ENCODE assay signal across 13 cellular contexts in genomic region chr1:212545941-212546638, GRCh38.
DNase-seq lines count a peak whose midpoint lies in the region; ATAC-seq and TF ChIP-seq lines count a peak whose summit lies in the region.
"Had no signal": no experiment of that assay in that cellular context is flagged by ENCODE, and none has a peak within 500 bp of the region (broad histone marks: within the 10 kb centered on the region; RNA-seq: fewer than 3 reads in every experiment).

No MANE protein-coding gene starts in this region.

- H3K36me3 Mint-ChIP-seq in natural killer cell treated with Interleukin-12 subunit alpha and Interleukin-12 subunit beta and Interleukin-15 and Interleukin-18, amount 100 ng/mL, for 72 hours = no peaks in the 10 kb centered on the region

- H3K27ac ChIP-seq in vagina = peak overlapping the region; percentile 88

- H3K4me3 ChIP-seq in choroid plexus epithelial cell (ENCODE audit: low read depth, low read length) (no peak overlapping the region), vagina (no peak overlapping the region)

- H3K27ac Mint-ChIP-seq in natural killer cell treated with Interleukin-12 subunit alpha and Interleukin-12 subunit beta and Interleukin-15 and Interleukin-18, amount 100 ng/mL, for 72 hours = no peak overlapping the region

- TF ChIP-seq CTCF in choroid plexus epithelial cell (conservative IDR thresholded peaks at IDR 0.05; ENCODE audit: low read depth, low read length) (no peak), vagina (IDR thresholded peaks at IDR 0.05) (no peak)

- no peak for TF ChIP-seq POLR2A in vagina (IDR thresholded peaks at IDR 0.05)

- H3K4me1 Mint-ChIP-seq in natural killer cell treated with Interleukin-12 subunit alpha and Interleukin-12 subunit beta and Interleukin-15 and Interleukin-18, amount 100 ng/mL, for 72 hours (ENCODE audit: low read depth in 2 of 2) = no peaks in the 10 kb centered on the region

- peaks cover 12 to 26% of the 10 kb centered on the region in 2 donors for H3K27me3 Mint-ChIP-seq in natural killer cell treated with Interleukin-12 subunit alpha and Interleukin-12 subunit beta and Interleukin-15 and Interleukin-18, amount 100 ng/mL, for 72 hours

- no peaks in the 10 kb centered on the region for H3K36me3 ChIP-seq in vagina

- H3K9me3 Mint-ChIP-seq in natural killer cell treated with Interleukin-12 subunit alpha and Interleukin-12 subunit beta and Interleukin-15 and Interleukin-18, amount 100 ng/mL, for 72 hours = no peaks in the 10 kb centered on the region

- H3K4me1 ChIP-seq in vagina = no peaks in the 10 kb centered on the region

- no peaks in the 10 kb centered on the region for H3K9me3 ChIP-seq in vagina

- intact Hi-C loops in vagina (cut with DNase I) = no loop called here

- H3K27me3 ChIP-seq in vagina = no peaks in the 10 kb centered on the region

- DNase-seq in SIG-M5 treated with dmso at 0.1 percent for 504 hours (lab: John Stamatoyannopoulos, UW; ENCODE audit: unreplicated experiment) (peak; percentile 34), SIG-M5 (lab: John Stamatoyannopoulos, UW) (no peak), choroid plexus epithelial cell (ENCODE audit: low read depth) (peak; percentile 84), medulla oblongata (ENCODE audit: extremely low spot score) (peak; percentile 73), vagina (ENCODE audit: extremely low spot score in 2 of 2) (no peak)
- no peak for DNase-seq in natural killer cell treated with Interleukin-12 subunit alpha and Interleukin-12 subunit beta and Interleukin-15 and Interleukin-18, amount 100 ng/mL, for 72 hours (ENCODE audit: low spot score)
- DNase-seq: activated T-cell treated with anti-CD3 and anti-CD28 coated beads for 4 hours, DMS153, erythroblast, NCI-H1694 had no signal

- no peak overlapping the region for H3K4me3 Mint-ChIP-seq in natural killer cell treated with Interleukin-12 subunit alpha and Interleukin-12 subunit beta and Interleukin-15 and Interleukin-18, amount 100 ng/mL, for 72 hours

- ATAC-seq in natural killer cell treated with Interleukin-12 subunit alpha and Interleukin-12 subunit beta and Interleukin-15 and Interleukin-18, amount 100 ng/mL, for 72 hours = no peak
- ATAC-seq in HG03457 (IDR thresholded peaks at IDR 0.05; ENCODE audit: unreplicated experiment) = no peak
- no peak for ATAC-seq in HG03135 (IDR thresholded peaks at IDR 0.05; ENCODE audit: unreplicated experiment)
- ATAC-seq: left lobe of liver had no signal

Comparison
In these comparisons a context has a peak if more than half of its experiments do, and no peak if none do; other contexts are left out.
1. DNase-seq: peak in SIG-M5 treated with dmso at 0.1 percent for 504 hours (single experiment), choroid plexus epithelial cell (single experiment) and medulla oblongata (single experiment); none in SIG-M5 (single experiment), vagina (0 of 2) and natural killer cell treated with Interleukin-12 subunit alpha and Interleukin-12 subunit beta and Interleukin-15 and Interleukin-18, amount 100 ng/mL, for 72 hours (single experiment).